In genomic region chr16:72721981-72722380, GRCh38 we compare ENCODE assay signal across 22 cellular contexts.
DNase-seq lines count a peak whose midpoint lies in the region; ATAC-seq and TF ChIP-seq lines count a peak whose summit lies in the region.
"Had no signal": no experiment of that assay in that cellular context is flagged by ENCODE, and none has a peak within 500 bp of the region (broad histone marks: within the 10 kb centered on the region; RNA-seq: fewer than 3 reads in every experiment).

No MANE protein-coding gene starts in this region.

- no peak overlapping the region for H2BK5ac ChIP-seq in neuronal stem cell (ENCODE audit: low read length)

- peaks cover 31% of the 10 kb centered on the region for H3K4me1 ChIP-seq in HUES48 (ENCODE audit: control insufficient read depth, insufficient read depth, low read length)
- H3K4me1 ChIP-seq in neuronal stem cell (ENCODE audit: control insufficient read depth in 2 of 2, insufficient read depth in 1 of 2, low read depth in 1 of 2, low read length in 2 of 2): peaks cover 8 to 18% of the 10 kb centered on the region in 2 donors
- no peaks in the 10 kb centered on the region for H3K4me1 ChIP-seq in sigmoid colon
- H3K4me1 ChIP-seq: esophagus squamous epithelium, gastrocnemius medialis had no signal

- ATAC-seq in WTC11: peak; percentile 37
- no peak for ATAC-seq in HG03095 (IDR thresholded peaks at IDR 0.05; ENCODE audit: unreplicated experiment)
- ATAC-seq: activated CD8-positive, alpha-beta memory T cell treated with anti-CD3 and anti-CD28 coated beads, Interleukin-2, amount 10 ng/mL, durations not matched to agents 7 days and 5 days; activated T-cell treated with anti-CD3 and anti-CD28 coated beads, Interleukin-2, amount 50 U/mL, for 72 hours; gastrocnemius medialis; sciatic nerve had no signal

- H3K4me1 Mint-ChIP-seq in WTC11: peaks cover 40% of the 10 kb centered on the region
- H3K4me1 Mint-ChIP-seq: activated CD8-positive, alpha-beta memory T cell treated with anti-CD3 and anti-CD28 coated beads, Interleukin-2, amount 10 ng/mL, durations not matched to agents 7 days and 5 days; CD4-positive, CD25-positive, alpha-beta regulatory T cell had no signal

- POLR2A ChIA-PET in WTC11 (lab: Charles Lee): interaction anchor here (0.6 kb wide), 1 partner anchor 314 kb away, joined by 5 read pairs; no protein-coding TSS in a partner anchor

- no peaks in the 10 kb centered on the region for H3K27me3 Mint-ChIP-seq in WTC11 (ENCODE audit: low read depth)
- H3K27me3 Mint-ChIP-seq: activated CD8-positive, alpha-beta memory T cell treated with anti-CD3 and anti-CD28 coated beads, Interleukin-2, amount 10 ng/mL, durations not matched to agents 7 days and 5 days; CD4-positive, CD25-positive, alpha-beta regulatory T cell; stimulated activated naive CD8-positive, alpha-beta T cell treated with anti-CD3 and anti-CD28 coated beads, Interleukin-15, Interleukin-2, amounts not matched to agents 100 ng/mL and 50 ng/mL, for 24 hours had no signal

- H3K36me3 ChIP-seq in HUES48 (ENCODE audit: control insufficient read depth, insufficient read depth, low read length) (no peaks in the 10 kb centered on the region), neuronal stem cell (replicated peaks in 1 of 2; ENCODE audit: control insufficient read depth in 2 of 2, insufficient read depth in 2 of 2, low read length in 2 of 2) (peaks cover 0 to 8% of the 10 kb centered on the region in 2 donors), sigmoid colon (no peaks in the 10 kb centered on the region)
- H3K36me3 ChIP-seq: esophagus squamous epithelium, gastrocnemius medialis had no signal

- no peak overlapping the region for H3K27ac Mint-ChIP-seq in WTC11
- H3K27ac Mint-ChIP-seq: activated CD8-positive, alpha-beta memory T cell treated with anti-CD3 and anti-CD28 coated beads, Interleukin-2, amount 10 ng/mL, durations not matched to agents 7 days and 5 days; activated T-cell treated with anti-CD3 and anti-CD28 coated beads, Interleukin-2, amount 50 U/mL, for 72 hours; CD4-positive, CD25-positive, alpha-beta regulatory T cell; stimulated activated naive CD8-positive, alpha-beta T cell treated with anti-CD3 and anti-CD28 coated beads, Interleukin-15, Interleukin-2, amounts not matched to agents 100 ng/mL and 50 ng/mL, for 24 hours; T-helper 2 cell treated with Interferon-gamma antibody and Interleukin-4, amounts not matched to agents 5 μg/mL and 100 μg/mL, for 36 hours had no signal

- H3K27ac ChIP-seq in HUES48 (ENCODE audit: low read depth, low read length) (peak overlapping the region; percentile 28), neuronal stem cell (replicated peaks; ENCODE audit: low read length) (no peak overlapping the region), sigmoid colon (no peak overlapping the region)
- H3K27ac ChIP-seq: coronary artery, esophagus squamous epithelium, gastrocnemius medialis, VCaP had no signal

- H3K4me3 ChIP-seq in HUES48 (ENCODE audit: low read depth, low read length) (peak overlapping the region; percentile 23), neuronal stem cell (ENCODE audit: low read length in 2 of 2) (no peak overlapping the region), sigmoid colon (no peak overlapping the region)
- H3K4me3 ChIP-seq: coronary artery, esophagus squamous epithelium, gastrocnemius medialis had no signal

- H3K18ac ChIP-seq in neuronal stem cell (ENCODE audit: low read length): no peak overlapping the region

- CTCF ChIA-PET in WTC11 (lab: Charles Lee): interaction anchor here (2.9 kb wide), 1 partner anchor 111 kb away, joined by 12 read pairs; no protein-coding TSS in a partner anchor

- TF ChIP-seq EP300 in sigmoid colon (IDR thresholded peaks at IDR 0.05): no peak

- no peak overlapping the region for H4K91ac ChIP-seq in neuronal stem cell (ENCODE audit: low read depth, low read length, poor library complexity)

- no peaks in the 10 kb centered on the region for H3K36me3 Mint-ChIP-seq in WTC11
- H3K36me3 Mint-ChIP-seq: activated CD8-positive, alpha-beta memory T cell treated with anti-CD3 and anti-CD28 coated beads, Interleukin-2, amount 10 ng/mL, durations not matched to agents 7 days and 5 days; CD4-positive, CD25-positive, alpha-beta regulatory T cell had no signal

- no peaks in the 10 kb centered on the region for H3K79me1 ChIP-seq in neuronal stem cell (ENCODE audit: low read depth, low read length)

- H3K9me3 ChIP-seq in HUES48 (ENCODE audit: control insufficient read depth, insufficient read depth, low read length) (no peaks in the 10 kb centered on the region), neuronal stem cell (replicated peaks in 1 of 2; ENCODE audit: control insufficient read depth in 2 of 2, insufficient read depth in 1 of 2, low read depth in 1 of 2, low read length in 2 of 2) (peaks cover 0 to 2% of the 10 kb centered on the region in 2 donors), sigmoid colon (no peaks in the 10 kb centered on the region)
- H3K9me3 ChIP-seq: esophagus squamous epithelium, gastrocnemius medialis had no signal

- H3K14ac ChIP-seq in neuronal stem cell (ENCODE audit: low read length): no peak overlapping the region

- peak overlapping the region; percentile 46; the same call in 1 of the 2 replicates for H3K4me3 Mint-ChIP-seq in WTC11
- H3K4me3 Mint-ChIP-seq: activated CD8-positive, alpha-beta memory T cell treated with anti-CD3 and anti-CD28 coated beads, Interleukin-2, amount 10 ng/mL, durations not matched to agents 7 days and 5 days; activated T-cell treated with anti-CD3 and anti-CD28 coated beads, Interleukin-2, amount 50 U/mL, for 72 hours; CD4-positive, CD25-positive, alpha-beta regulatory T cell; nephron; stimulated activated naive CD8-positive, alpha-beta T cell treated with anti-CD3 and anti-CD28 coated beads, Interleukin-15, Interleukin-2, amounts not matched to agents 100 ng/mL and 50 ng/mL, for 24 hours; T-helper 2 cell treated with Interferon-gamma antibody and Interleukin-4, amounts not matched to agents 5 μg/mL and 100 μg/mL, for 36 hours had no signal

- H3K4me2 ChIP-seq in neuronal stem cell (ENCODE audit: insufficient read depth, low read length, poor library complexity, severe bottlenecking): no peak overlapping the region

- H2BK120ac ChIP-seq in neuronal stem cell (ENCODE audit: low read depth, low read length): no peak overlapping the region

- TF ChIP-seq POLR2A in sigmoid colon (IDR thresholded peaks at IDR 0.05): no peak

- H3K9ac ChIP-seq in HUES48 (ENCODE audit: low read depth, low read length) (no peak overlapping the region), neuronal stem cell (ENCODE audit: low read depth, low read length, poor library complexity) (no peak overlapping the region)

- H3K4ac ChIP-seq in neuronal stem cell (ENCODE audit: low read length): no peak overlapping the region

- no peaks in the 10 kb centered on the region for H3K9me3 Mint-ChIP-seq in WTC11
- H3K9me3 Mint-ChIP-seq: activated T-cell treated with anti-CD3 and anti-CD28 coated beads, Interleukin-2, amount 50 U/mL, for 72 hours; nephron; stimulated activated naive CD8-positive, alpha-beta T cell treated with anti-CD3 and anti-CD28 coated beads, Interleukin-15, Interleukin-2, amounts not matched to agents 100 ng/mL and 50 ng/mL, for 24 hours; T-helper 2 cell treated with Interferon-gamma antibody and Interleukin-4, amounts not matched to agents 5 μg/mL and 100 μg/mL, for 36 hours had no signal

- WGBS in neuronal stem cell (ENCODE audit: extremely low coverage in 2 of 2, insufficient read length in 2 of 2, insufficient replicate concordance in 1 of 2), 2 donors: no CpG with 5 or more reads among the region's 4 CpGs
- 66 to 69% methylated on average over 4 of the region's 4 CpGs for WGBS in sigmoid colon, 2 donors

- H3K23ac ChIP-seq in neuronal stem cell (ENCODE audit: low read depth, low read length, poor library complexity): no peak overlapping the region

- H2AFZ ChIP-seq in neuronal stem cell (ENCODE audit: low read length): peak overlapping the region; percentile 50

- H2AK5ac ChIP-seq in neuronal stem cell (ENCODE audit: low read depth, low read length): no peak overlapping the region

- no peak overlapping the region for H4K8ac ChIP-seq in neuronal stem cell (ENCODE audit: low read depth, low read length)

- H3K27me3 ChIP-seq in HUES48 (ENCODE audit: control insufficient read depth, insufficient read depth, low read length): no peaks in the 10 kb centered on the region
- no peaks in the 10 kb centered on the region for H3K27me3 ChIP-seq in neuronal stem cell (ENCODE audit: control insufficient read depth in 3 of 3, insufficient read depth in 3 of 3, low read depth in 1 of 3, low read length in 3 of 3)
- no peaks in the 10 kb centered on the region for H3K27me3 ChIP-seq in sigmoid colon
- H3K27me3 ChIP-seq: esophagus squamous epithelium, gastrocnemius medialis had no signal

- peak; percentile 77 for DNase-seq in NCI-H146 treated with DMSO at 0.1 percent for 48 hours (lab: John Stamatoyannopoulos, UW; ENCODE audit: unreplicated experiment)
- DNase-seq in WTC11 (ENCODE audit: low spot score): no peak
- DNase-seq in neuronal stem cell (ENCODE audit: low spot score): no peak
- DNase-seq in activated gamma-delta T cell treated with Interleukin-2 at 50 U/mL for 16 hours: no peak
- DNase-seq in sigmoid colon: no peak
- DNase-seq: activated CD4-positive, alpha-beta T cell treated with anti-CD3 and anti-CD28 coated beads, Interleukin-2, amount 50 U/mL, for 1 hour; activated CD8-positive, alpha-beta memory T cell treated with anti-CD3 and anti-CD28 coated beads, Interleukin-2, amount 10 ng/mL, durations not matched to agents 7 days and 5 days; activated naive CD4-positive, alpha-beta T cell treated with anti-CD3 and anti-CD28 coated beads, Interleukin-2, amount 50 U/mL, for 16 hours; activated T-cell treated with anti-CD3 and anti-CD28 coated beads, Interleukin-2, amount 50 U/mL, for 72 hours; CD4-positive, CD25-positive, alpha-beta regulatory T cell; esophagus squamous epithelium; gastrocnemius medialis; kidney; NCI-H526 treated with DMSO at 0.1 percent for 48 hours had no signal

- no peak for TF ChIP-seq CTCF in WTC11 (IDR thresholded peaks at IDR 0.05)
- TF ChIP-seq CTCF in sigmoid colon (IDR thresholded peaks at IDR 0.05): no peak

- intact Hi-C loops in sigmoid colon (cut with DNase I): no loop called here

- H2BK12ac ChIP-seq in neuronal stem cell (ENCODE audit: low read length): no peak overlapping the region

- H2BK15ac ChIP-seq in neuronal stem cell (ENCODE audit: low read length): no peak overlapping the region
